ENCODE assay signal across 26 cellular contexts in the genomic region with DNA sequence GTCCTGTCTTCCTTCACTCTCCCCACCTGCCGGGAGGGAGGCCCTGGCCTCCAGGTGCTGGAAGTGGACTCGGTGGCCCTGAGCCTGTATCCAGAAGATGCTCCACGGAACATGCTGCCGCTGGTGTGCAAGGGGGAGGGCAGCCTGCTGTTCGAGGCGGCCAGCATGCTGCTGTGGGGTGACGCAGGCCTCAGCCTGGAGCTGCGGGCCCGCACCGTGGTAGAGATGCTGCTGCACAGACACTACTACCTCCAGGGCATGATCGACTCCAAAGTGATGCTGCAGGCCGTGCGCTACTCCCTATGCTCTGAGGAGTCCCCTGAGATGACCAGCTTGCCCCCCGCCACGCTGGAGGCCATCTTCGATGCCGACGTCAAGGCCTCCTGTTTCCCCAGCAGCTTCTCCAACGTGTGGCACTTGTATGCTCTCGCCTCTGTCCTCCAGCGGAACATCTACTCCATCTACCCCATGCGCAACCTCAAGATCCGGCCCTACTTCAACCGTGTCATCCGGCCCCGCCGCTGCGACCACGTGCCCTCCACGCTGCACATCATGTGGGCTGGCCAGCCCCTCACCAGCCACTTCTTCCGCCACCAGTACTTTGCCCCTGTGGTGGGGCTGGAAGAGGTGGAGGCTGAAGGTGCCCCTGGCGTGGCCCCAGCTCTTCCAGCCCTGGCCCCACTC. TPM values are rescaled to one million over a fixed set of nuclear protein-coding genes. Genes with fewer than 3 reads are reported as not detected.
DNase-seq lines count a peak whose midpoint lies in the region; ATAC-seq and TF ChIP-seq lines count a peak whose summit lies in the region.
"Had no signal": no experiment of that assay in that cellular context is flagged by ENCODE, and none has a peak within 500 bp of the region (broad histone marks: within the 10 kb centered on the region; RNA-seq: fewer than 3 reads in every experiment).

No MANE protein-coding gene starts in this region.

- H3K27me3 Mint-ChIP-seq in H9 (ENCODE audit: low read depth) (no peaks in the 10 kb centered on the region), endothelial cell (ENCODE audit: unreplicated experiment) (peaks cover 5% of the 10 kb centered on the region)

- H3K9me3 ChIP-seq in H9 (ENCODE audit: control insufficient read depth, low read depth, low read length) (no peaks in the 10 kb centered on the region), heart right ventricle (no peaks in the 10 kb centered on the region)
- H3K9me3 ChIP-seq: HAP-1, SJCRH30 had no signal

- H3K23me2 ChIP-seq in H9 (ENCODE audit: insufficient read length, low read depth, low read length, poor library complexity, severe bottlenecking): no peaks in the 10 kb centered on the region

- H3K4me3 Mint-ChIP-seq in H9 (no peak overlapping the region; a peak in 1 of 5 replicates), endothelial cell (ENCODE audit: unreplicated experiment) (peak overlapping the region; percentile 73)
- H3K4me3 Mint-ChIP-seq: HFFc6 had no signal

- no peak overlapping the region for H2BK120ac ChIP-seq in H9 (ENCODE audit: low read depth, low read length, poor library complexity, severe bottlenecking)

- H2BK12ac ChIP-seq in H9 (ENCODE audit: insufficient read length, low read depth, low read length): no peak overlapping the region

- no peak overlapping the region for H4K91ac ChIP-seq in H9 (ENCODE audit: insufficient read length, low read depth, low read length)

- H3K36me3 Mint-ChIP-seq in H9 (ENCODE audit: insufficient read depth in 1 of 3, low read depth in 3 of 3): peaks cover 40 to 74% (median 51%) of the 10 kb centered on the region in 3 experiments
- peaks cover 11% of the 10 kb centered on the region for H3K36me3 Mint-ChIP-seq in endothelial cell (ENCODE audit: low read depth, unreplicated experiment)
- H3K36me3 Mint-ChIP-seq: CD4-positive, alpha-beta memory T cell had no signal

- no peak overlapping the region for H3K4ac ChIP-seq in H9 (ENCODE audit: low read depth, low read length)

- intact Hi-C loops in posterior vena cava (cut with DNase I) (loop anchor here in 1 of 2 donors (5.0 kb wide), 1 partner anchor 120 kb away; no protein-coding TSS in a partner anchor), heart right ventricle (cut with DNase I) (no loop called here)

- no peak overlapping the region for H3K18ac ChIP-seq in H9 (ENCODE audit: insufficient read length, low read depth, low read length)

- H3K27ac ChIP-seq in H9 (ENCODE audit: insufficient read length, low read depth, low read length) (no peak overlapping the region), heart right ventricle (no peak overlapping the region)
- H3K27ac ChIP-seq: KMS-11, PC-9, SJCRH30 had no signal

- H3K79me1 ChIP-seq in H9 (ENCODE audit: insufficient read depth, low read depth, low read length, poor library complexity, severe bottlenecking): peaks cover 3% of the 10 kb centered on the region

- no peak overlapping the region for H3K4me3 ChIP-seq in heart right ventricle
- H3K4me3 ChIP-seq: HAP-1, PC-9, SJCRH30 had no signal

- H3K9ac ChIP-seq in H9 (ENCODE audit: extremely low read depth, insufficient read length, low read length): no peak overlapping the region
- H3K9ac ChIP-seq: KMS-11 had no signal

- TF ChIP-seq CTCF in H9 (conservative IDR thresholded peaks at IDR 0.05) (no peak), endothelial cell (IDR thresholded peaks at IDR 0.05; ENCODE audit: unreplicated experiment) (no peak), heart right ventricle (IDR thresholded peaks at IDR 0.05) (no peak)

- H3K27me3 ChIP-seq in H9 (ENCODE audit: insufficient read depth, low read length): no peaks in the 10 kb centered on the region
- H3K27me3 ChIP-seq in heart right ventricle: peaks cover 0 to 21% (median 14%) of the 10 kb centered on the region in 7 donors
- H3K27me3 ChIP-seq: SJCRH30 had no signal

- H2BK5ac ChIP-seq in H9 (ENCODE audit: insufficient read length, low read length): no peak overlapping the region

- no peak overlapping the region for H3K23ac ChIP-seq in H9 (ENCODE audit: insufficient read length, low read depth, low read length)

- no peak overlapping the region for H3K14ac ChIP-seq in H9 (ENCODE audit: insufficient read depth, low read length)

- no peak overlapping the region for H2BK15ac ChIP-seq in H9 (ENCODE audit: low read depth, low read length)

- no peaks in the 10 kb centered on the region for H4K20me1 ChIP-seq in H9 (ENCODE audit: control insufficient read depth, insufficient read depth, insufficient read length)

- no peaks in the 10 kb centered on the region for H3K9me3 Mint-ChIP-seq in H9
- H3K9me3 Mint-ChIP-seq in endothelial cell (ENCODE audit: unreplicated experiment): no peaks in the 10 kb centered on the region
- H3K9me3 Mint-ChIP-seq: CD4-positive, alpha-beta memory T cell; HFFc6 had no signal

- WGBS in H9 (ENCODE audit: extremely low coverage, insufficient read length, low lambda C conversion rate): no CpG with 5 or more reads among the region's 32 CpGs
- 92% methylated on average over 32 of the region's 32 CpGs for WGBS in heart right ventricle, 2 donors

- no peak overlapping the region for H3T11ph ChIP-seq in H9 (ENCODE audit: low read length)

- H3K36me3 ChIP-seq in heart right ventricle: no peaks in the 10 kb centered on the region
- H3K36me3 ChIP-seq: HAP-1, SJCRH30 had no signal

- no peak overlapping the region for H4K5ac ChIP-seq in H9 (ENCODE audit: insufficient read length, low read depth, low read length)

- H3K4me1 ChIP-seq in H9 (ENCODE audit: insufficient read depth, low read length): no peaks in the 10 kb centered on the region; the same call in 1 of the 2 replicates
- H3K4me1 ChIP-seq in heart right ventricle: no peaks in the 10 kb centered on the region
- H3K4me1 ChIP-seq: HAP-1, SJCRH30 had no signal

- peak overlapping the region; percentile 55 to 79 (median 79); a peak in 5 of 7 replicates for H3K27ac Mint-ChIP-seq in H9
- H3K27ac Mint-ChIP-seq in endothelial cell (ENCODE audit: unreplicated experiment): peak overlapping the region; percentile 53
- H3K27ac Mint-ChIP-seq: HFFc6 had no signal

- peaks cover 39 to 54% of the 10 kb centered on the region in 2 experiments for H3K4me1 Mint-ChIP-seq in H9
- H3K4me1 Mint-ChIP-seq in endothelial cell (ENCODE audit: unreplicated experiment): peaks cover 2% of the 10 kb centered on the region
- H3K4me1 Mint-ChIP-seq: CD4-positive, alpha-beta memory T cell had no signal

- no peak overlapping the region for H2BK20ac ChIP-seq in H9 (ENCODE audit: low read depth, low read length, poor library complexity, severe bottlenecking)

- H3K56ac ChIP-seq in H9 (ENCODE audit: insufficient read length, low read depth, low read length): no peak overlapping the region

- DNase-seq in AG08396 (ENCODE audit: low spot score) (peak; percentile 1), H9 (no peak), endothelial cell (ENCODE audit: low spot score) (no peak), posterior vena cava (ENCODE audit: low spot score) (peak; percentile 67), DMS153 (lab: John Stamatoyannopoulos, UW) (no peak), DMS53 treated with DMSO at 0.1 percent for 48 hours (lab: John Stamatoyannopoulos, UW; ENCODE audit: unreplicated experiment) (no peak), heart right ventricle (no peak)
- DNase-seq: C1 segment of cervical spinal cord; CD4-positive, alpha-beta memory T cell; COR-L47; DND-41; HFFc6; IMR-90; MM.1S; NCI-H2029; NCI-H446; NCI-H524 treated with DMSO at 0.1 percent for 48 hours; NCI-H774; NK-92 treated with Interleukin-12 subunit alpha and Interleukin-12 subunit beta, amount 100 ng/mL, for 24 hours; PC-9; SJCRH30 had no signal

- no peak for ATAC-seq in heart right ventricle
- ATAC-seq: Right ventricle myocardium inferior, SK-N-SH treated with all-trans-retinoic acid at 6 μM for 48 hours had no signal

- H4K8ac ChIP-seq in H9 (replicated peaks; ENCODE audit: insufficient read length, low read depth, low read length): no peak overlapping the region

- H2AK5ac ChIP-seq in H9 (ENCODE audit: insufficient read length, low read length): no peak overlapping the region

- peaks cover 49% of the 10 kb centered on the region for H3K79me2 ChIP-seq in H9 (ENCODE audit: insufficient read depth, low read length)

- no peak overlapping the region for H3K4me2 ChIP-seq in H9 (ENCODE audit: insufficient read depth, insufficient read length, low read length)
- H3K4me2 ChIP-seq: KMS-11, PC-9 had no signal

- H2AFZ ChIP-seq in H9 (ENCODE audit: low read length): no peak overlapping the region
- H2AFZ ChIP-seq: PC-9 had no signal

RNA-seq across cellular contexts. Expression of gene VRTN, which starts 8.8 kb away (rescaled TPM):
- total RNA-seq in H9 (2021) (104 and 105 TPM in 2 replicates), endothelial cell (ENCODE audit: unreplicated experiment) (4.3 TPM), posterior vena cava (not detected), heart right ventricle (not detected)
- not detected for polyA plus RNA-seq in heart right ventricle
- total RNA-seq: CD4-positive, alpha-beta memory T cell; HFFc6; IMR-90; PC-9; Right ventricle myocardium inferior; RPMI7951; SJCRH30 had no signal
- polyA plus RNA-seq: CD4-positive, alpha-beta memory T cell; IMR-90 had no signal

RNA-seq across cellular contexts. Expression of gene ABCD4, which starts 54.3 kb away (rescaled TPM):
- total RNA-seq in H9 (2021): 79.1 and 80.9 TPM in 2 replicates
- total RNA-seq in endothelial cell (ENCODE audit: unreplicated experiment): 151 TPM
- total RNA-seq in posterior vena cava: 10 to 100 TPM; 29.4 to 35.6 TPM
- total RNA-seq in heart right ventricle: 10 to 100 TPM; 18.1 to 26.3 (median 22.0) TPM
- polyA plus RNA-seq in heart right ventricle: 10 to 100 TPM; 17.8 to 76.4 TPM

Comparison
In these comparisons a context has a peak if more than half of its experiments do, and no peak if none do; other contexts are left out.
1. DNase-seq: peak in AG08396 (single experiment) and posterior vena cava (single experiment); none in H9 (single experiment), endothelial cell (single experiment), DMS153 (single experiment), DMS53 treated with DMSO at 0.1 percent for 48 hours (single experiment) and heart right ventricle (0 of 2).
2. RNA of gene VRTN, which starts 8.8 kb away (total RNA-seq): 104 to 105 TPM in H9; 4.3 TPM in endothelial cell (single experiment), not detected in posterior vena cava and not detected in heart right ventricle; every median in the first group is over 10 times any median in the second.